Comparison of ENCODE assay signal across 20 cellular contexts in genomic region chr4:8248091-8248490, GRCh38. TPM values are rescaled to one million over a fixed set of nuclear protein-coding genes. Genes with fewer than 3 reads are reported as not detected.
DNase-seq lines count a peak whose midpoint lies in the region; ATAC-seq and TF ChIP-seq lines count a peak whose summit lies in the region.
"Had no signal": no experiment of that assay in that cellular context is flagged by ENCODE, and none has a peak within 500 bp of the region (broad histone marks: within the 10 kb centered on the region; RNA-seq: fewer than 3 reads in every experiment).

No MANE protein-coding gene starts in this region.

- no peaks in the 10 kb centered on the region for H3K36me3 Mint-ChIP-seq in activated T-helper 1 cell treated with anti-CD3 and anti-CD28 coated beads, Interleukin-12 subunit alpha, Interleukin-12 subunit beta, Interleukin-2, Interleukin-4 antibody, amounts not matched to agents 30 ng/mL and 10 ng/mL and 1 ng/mL, durations not matched to agents 14 hours and 24 hours and 36 hours (ENCODE audit: low read depth)
- H3K36me3 Mint-ChIP-seq: stimulated activated naive B cell treated with anti-CD40 and anti-IgM and Interleukin-4, amounts not matched to agents 10 μg/mL and 1 μg/mL and 100 μg/mL, for 72 hours; type B pancreatic cell had no signal

- no peaks in the 10 kb centered on the region for H3K9me3 Mint-ChIP-seq in activated T-helper 1 cell treated with anti-CD3 and anti-CD28 coated beads, Interleukin-12 subunit alpha, Interleukin-12 subunit beta, Interleukin-2, Interleukin-4 antibody, amounts not matched to agents 30 ng/mL and 10 ng/mL and 1 ng/mL, durations not matched to agents 14 hours and 24 hours and 36 hours
- H3K9me3 Mint-ChIP-seq: activated CD4-positive, alpha-beta T cell treated with anti-CD3 and anti-CD28 coated beads, Interleukin-2, amount 10 ng/mL, durations not matched to agents 24 days and 14 days; stimulated activated naive B cell treated with anti-CD40 and anti-IgM and Interleukin-4, amounts not matched to agents 10 μg/mL and 1 μg/mL and 100 μg/mL, for 72 hours; type B pancreatic cell had no signal

- ATAC-seq in Right ventricle myocardium superior (ENCODE audit: poor library complexity) (no peak), upper lobe of right lung (no peak)
- ATAC-seq: stimulated activated naive B cell treated with anti-CD40 and anti-IgM and Interleukin-4, amounts not matched to agents 10 μg/mL and 1 μg/mL and 100 μg/mL, for 72 hours had no signal

- H3K4me1 ChIP-seq in right atrium auricular region (peaks cover 0 to 20% of the 10 kb centered on the region in 2 donors), mucosa of rectum (ENCODE audit: control insufficient read depth in 2 of 2, insufficient read depth in 2 of 2, low read length in 2 of 2) (peaks cover 0 to 6% of the 10 kb centered on the region in 2 donors), upper lobe of right lung (peaks cover 19% of the 10 kb centered on the region)

- no peak overlapping the region for H3K9ac ChIP-seq in mucosa of rectum (ENCODE audit: low read depth in 1 of 2, low read length in 2 of 2)

- H3K27ac Mint-ChIP-seq in activated T-helper 1 cell treated with anti-CD3 and anti-CD28 coated beads, Interleukin-12 subunit alpha, Interleukin-12 subunit beta, Interleukin-2, Interleukin-4 antibody, amounts not matched to agents 30 ng/mL and 10 ng/mL and 1 ng/mL, durations not matched to agents 14 hours and 24 hours and 36 hours: no peak overlapping the region
- H3K27ac Mint-ChIP-seq: activated CD4-positive, alpha-beta T cell treated with anti-CD3 and anti-CD28 coated beads, Interleukin-2, amount 10 ng/mL, durations not matched to agents 24 days and 14 days; CD14-positive monocyte; stimulated activated naive B cell treated with anti-CD40 and anti-IgM and Interleukin-4, amounts not matched to agents 10 μg/mL and 1 μg/mL and 100 μg/mL, for 72 hours; type B pancreatic cell had no signal

- H3K4me3 Mint-ChIP-seq in activated T-helper 1 cell treated with anti-CD3 and anti-CD28 coated beads, Interleukin-12 subunit alpha, Interleukin-12 subunit beta, Interleukin-2, Interleukin-4 antibody, amounts not matched to agents 30 ng/mL and 10 ng/mL and 1 ng/mL, durations not matched to agents 14 hours and 24 hours and 36 hours: no peak overlapping the region
- H3K4me3 Mint-ChIP-seq: activated CD4-positive, alpha-beta T cell treated with anti-CD3 and anti-CD28 coated beads, Interleukin-2, amount 10 ng/mL, durations not matched to agents 24 days and 14 days; CD14-positive monocyte; stimulated activated naive B cell treated with anti-CD40 and anti-IgM and Interleukin-4, amounts not matched to agents 10 μg/mL and 1 μg/mL and 100 μg/mL, for 72 hours; type B pancreatic cell had no signal

- DNase-seq in right atrium auricular region (ENCODE audit: low spot score) (no peak), Right ventricle myocardium superior (no peak), fibroblast of mammary gland (ENCODE audit: low read depth) (peak; percentile 62), upper lobe of right lung (no peak), NK-92 (lab: John Stamatoyannopoulos, UW; ENCODE audit: unreplicated experiment) (no peak)
- DNase-seq in activated T-cell treated with anti-CD3 and anti-CD28 coated beads, Interleukin-2, amount 50 U/mL, for 48 hours: no peak
- DNase-seq in activated T-helper 1 cell treated with anti-CD3 and anti-CD28 coated beads, Interleukin-12 subunit alpha, Interleukin-12 subunit beta, Interleukin-2, Interleukin-4 antibody, amounts not matched to agents 30 ng/mL and 10 ng/mL and 1 ng/mL, durations not matched to agents 14 hours and 24 hours and 36 hours (ENCODE audit: low spot score): no peak
- DNase-seq: activated CD4-positive, alpha-beta T cell treated with anti-CD3 and anti-CD28 coated beads, Interleukin-2, amount 10 ng/mL, durations not matched to agents 24 days and 14 days; activated CD8-positive, alpha-beta memory T cell treated with anti-CD3 and anti-CD28 coated beads, Interleukin-2, amount 50 U/mL, for 4 hours; cortex of kidney; DMS 273 treated with DMSO at 0.1 percent for 48 hours; head of caudate nucleus; midbrain; MM.1S; NCI-H187 treated with DMSO at 0.1 percent for 48 hours; NCI-H446 treated with DMSO at 0.1 percent for 48 hours; stimulated activated naive B cell treated with anti-CD40 and anti-IgM and Interleukin-4, amounts not matched to agents 10 μg/mL and 1 μg/mL and 100 μg/mL, for 72 hours had no signal

- peak overlapping the region; percentile 49 to 59 for H3K27ac ChIP-seq in right atrium auricular region
- peak overlapping the region; percentile 17 to 31 for H3K27ac ChIP-seq in mucosa of rectum (ENCODE audit: low read depth in 2 of 2, low read length in 2 of 2)
- peak overlapping the region; percentile 84 for H3K27ac ChIP-seq in upper lobe of right lung

- no peaks in the 10 kb centered on the region for H3K27me3 ChIP-seq in right atrium auricular region
- peaks cover 0 to 4% of the 10 kb centered on the region in 2 donors for H3K27me3 ChIP-seq in mucosa of rectum (ENCODE audit: control insufficient read depth in 2 of 2, insufficient read depth in 2 of 2, low read length in 2 of 2)
- no peaks in the 10 kb centered on the region for H3K27me3 ChIP-seq in upper lobe of right lung

- H3K4me3 ChIP-seq in right atrium auricular region (no peak overlapping the region), fibroblast of mammary gland (ENCODE audit: control insufficient read depth, low read depth, low read length) (no peak overlapping the region), mucosa of rectum (ENCODE audit: low read length in 2 of 2) (no peak overlapping the region), upper lobe of right lung (no peak overlapping the region)

- H3K27me3 Mint-ChIP-seq in activated T-helper 1 cell treated with anti-CD3 and anti-CD28 coated beads, Interleukin-12 subunit alpha, Interleukin-12 subunit beta, Interleukin-2, Interleukin-4 antibody, amounts not matched to agents 30 ng/mL and 10 ng/mL and 1 ng/mL, durations not matched to agents 14 hours and 24 hours and 36 hours (ENCODE audit: insufficient read depth): peaks cover 2% of the 10 kb centered on the region
- H3K27me3 Mint-ChIP-seq: activated CD4-positive, alpha-beta T cell treated with anti-CD3 and anti-CD28 coated beads, Interleukin-2, amount 10 ng/mL, durations not matched to agents 24 days and 14 days had no signal

- H3K4me1 Mint-ChIP-seq in activated T-helper 1 cell treated with anti-CD3 and anti-CD28 coated beads, Interleukin-12 subunit alpha, Interleukin-12 subunit beta, Interleukin-2, Interleukin-4 antibody, amounts not matched to agents 30 ng/mL and 10 ng/mL and 1 ng/mL, durations not matched to agents 14 hours and 24 hours and 36 hours (ENCODE audit: low read depth): no peaks in the 10 kb centered on the region
- H3K4me1 Mint-ChIP-seq: activated CD4-positive, alpha-beta T cell treated with anti-CD3 and anti-CD28 coated beads, Interleukin-2, amount 10 ng/mL, durations not matched to agents 24 days and 14 days; stimulated activated naive B cell treated with anti-CD40 and anti-IgM and Interleukin-4, amounts not matched to agents 10 μg/mL and 1 μg/mL and 100 μg/mL, for 72 hours had no signal

- intact Hi-C loops in Right ventricle myocardium superior (cut with DNase I): no loop called here
- intact Hi-C loops in upper lobe of right lung (cut with DNase I): no loop called here
- intact Hi-C loops in activated T-helper 1 cell treated with anti-CD3 and anti-CD28 coated beads, Interleukin-12 subunit alpha, Interleukin-12 subunit beta, Interleukin-2, Interleukin-4 antibody, amounts not matched to agents 30 ng/mL and 10 ng/mL and 1 ng/mL, durations not matched to agents 14 hours and 24 hours and 36 hours (cut with micrococcal nuclease): no loop called here

- TF ChIP-seq CTCF in right atrium auricular region (IDR thresholded peaks at IDR 0.05) (no peak), fibroblast of mammary gland (conservative IDR thresholded peaks at IDR 0.05; ENCODE audit: control insufficient read depth, insufficient read depth, low read depth, low read length) (no peak), upper lobe of right lung (IDR thresholded peaks at IDR 0.05) (no peak)

- no peaks in the 10 kb centered on the region for H3K36me3 ChIP-seq in right atrium auricular region
- H3K36me3 ChIP-seq in mucosa of rectum (ENCODE audit: control insufficient read depth in 2 of 2, insufficient read depth in 2 of 2, low read length in 2 of 2): no peaks in the 10 kb centered on the region
- H3K36me3 ChIP-seq in upper lobe of right lung: no peaks in the 10 kb centered on the region

- H3K9me3 ChIP-seq in right atrium auricular region (no peaks in the 10 kb centered on the region), mucosa of rectum (ENCODE audit: control insufficient read depth in 2 of 2, low read length in 2 of 2) (no peaks in the 10 kb centered on the region), upper lobe of right lung (no peaks in the 10 kb centered on the region)

RNA-seq across cellular contexts. Expression of gene HTRA3, which starts 21.5 kb away (rescaled TPM):
- total RNA-seq in right atrium auricular region (100 to 1,000 TPM in 1 of 2 donors, 10 to 100 TPM in 1; 33.8 to 124 TPM), Right ventricle myocardium superior (123 TPM), upper lobe of right lung (25.0 TPM)
- not detected in 2 replicates for total RNA-seq in activated T-helper 1 cell treated with anti-CD3 and anti-CD28 coated beads, Interleukin-12 subunit alpha, Interleukin-12 subunit beta, Interleukin-2, Interleukin-4 antibody, amounts not matched to agents 30 ng/mL and 10 ng/mL and 1 ng/mL, durations not matched to agents 14 hours and 24 hours and 36 hours
- total RNA-seq: activated CD4-positive, alpha-beta T cell treated with anti-CD3 and anti-CD28 coated beads, Interleukin-2, amount 10 ng/mL, durations not matched to agents 24 days and 14 days had no signal

RNA-seq across cellular contexts. Expression of gene SH3TC1, which starts 49.0 kb away (rescaled TPM):
- total RNA-seq in right atrium auricular region (10 to 100 TPM in 1 of 2 donors, 1 to 10 TPM in 1; 8.9 to 13.9 TPM), Right ventricle myocardium superior (8.2 TPM), upper lobe of right lung (71.7 TPM)
- total RNA-seq in activated T-helper 1 cell treated with anti-CD3 and anti-CD28 coated beads, Interleukin-12 subunit alpha, Interleukin-12 subunit beta, Interleukin-2, Interleukin-4 antibody, amounts not matched to agents 30 ng/mL and 10 ng/mL and 1 ng/mL, durations not matched to agents 14 hours and 24 hours and 36 hours: 25.4 and 33.6 TPM in 2 replicates

Comparison
In these comparisons a context has a peak if more than half of its experiments do, and no peak if none do; other contexts are left out.
1. H3K27ac ChIP-seq: peak in every context shown above with its lines; median percentile 84 in upper lobe of right lung; 54 in right atrium auricular region; 24 in mucosa of rectum.
2. RNA of gene HTRA3, which starts 21.5 kb away (total RNA-seq): 33.8 to 124 TPM in right atrium auricular region, 123 TPM in Right ventricle myocardium superior (single experiment) and 25.0 TPM in upper lobe of right lung (single experiment); not detected in activated T-helper 1 cell treated with anti-CD3 and anti-CD28 coated beads, Interleukin-12 subunit alpha, Interleukin-12 subunit beta, Interleukin-2, Interleukin-4 antibody, amounts not matched to agents 30 ng/mL and 10 ng/mL and 1 ng/mL, durations not matched to agents 14 hours and 24 hours and 36 hours; every median in the first group is over 10 times any median in the second.